Comparison of ENCODE assay signal across 3 cellular contexts in the genomic region with DNA sequence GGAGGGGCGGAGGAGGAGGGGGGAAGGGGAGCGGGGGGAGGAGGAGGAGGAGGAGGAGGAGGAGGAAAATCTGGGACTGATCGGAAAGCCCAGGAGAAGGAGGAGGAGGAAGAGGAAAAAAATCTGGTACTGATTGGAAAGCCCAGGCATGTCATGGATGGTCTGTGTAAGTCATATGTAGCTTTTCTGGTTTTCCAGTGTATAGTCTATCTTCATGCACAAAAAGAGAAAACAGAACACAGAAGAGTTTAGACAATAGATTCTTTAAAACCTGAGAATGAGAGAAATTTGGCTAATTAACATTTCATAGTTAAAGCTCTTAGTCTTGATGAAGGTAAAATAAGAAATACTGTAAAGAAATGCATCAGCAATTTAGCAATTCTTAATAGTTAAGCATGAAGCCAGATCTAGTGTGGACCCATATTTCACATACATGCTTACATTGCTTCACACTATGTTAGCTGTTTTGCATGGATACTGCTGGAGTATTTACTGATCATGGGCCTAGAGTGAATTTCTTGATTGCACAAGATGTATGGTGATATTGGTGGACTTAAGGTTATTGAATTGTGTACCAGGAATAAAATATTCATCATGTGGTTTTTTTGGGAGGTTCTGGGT.
TF ChIP-seq lines count a peak whose summit lies in the region.

No MANE protein-coding gene starts in this region.

TF ChIP-seq in HepG2, 621 proteins besides CTCF, POLR2A, EP300 and RAD21 (continues in another document):
- TF ChIP-seq HOXA7 (CRISPR knock-in tag; IDR thresholded peaks at IDR 0.05) (no peak), NFIC (IDR thresholded peaks at IDR 0.05; ENCODE audit: low read length) (no peak), HNRNPK (IDR thresholded peaks at IDR 0.05; ENCODE audit: low read depth, low read length, poor library complexity, severe bottlenecking) (peak; percentile 70), ZNF878 (CRISPR knock-in tag; IDR thresholded peaks at IDR 0.05) (no peak), ZNF724P (CRISPR knock-in tag; IDR thresholded peaks at IDR 0.05; ENCODE audit: borderline replicate concordance) (peak; percentile 91), MZF1 (CRISPR knock-in tag; IDR thresholded peaks at IDR 0.05; ENCODE audit: borderline replicate concordance) (no peak), FOXA3 (CRISPR knock-in tag; IDR thresholded peaks at IDR 0.05) (no peak)
- TF ChIP-seq, protein P1, sequence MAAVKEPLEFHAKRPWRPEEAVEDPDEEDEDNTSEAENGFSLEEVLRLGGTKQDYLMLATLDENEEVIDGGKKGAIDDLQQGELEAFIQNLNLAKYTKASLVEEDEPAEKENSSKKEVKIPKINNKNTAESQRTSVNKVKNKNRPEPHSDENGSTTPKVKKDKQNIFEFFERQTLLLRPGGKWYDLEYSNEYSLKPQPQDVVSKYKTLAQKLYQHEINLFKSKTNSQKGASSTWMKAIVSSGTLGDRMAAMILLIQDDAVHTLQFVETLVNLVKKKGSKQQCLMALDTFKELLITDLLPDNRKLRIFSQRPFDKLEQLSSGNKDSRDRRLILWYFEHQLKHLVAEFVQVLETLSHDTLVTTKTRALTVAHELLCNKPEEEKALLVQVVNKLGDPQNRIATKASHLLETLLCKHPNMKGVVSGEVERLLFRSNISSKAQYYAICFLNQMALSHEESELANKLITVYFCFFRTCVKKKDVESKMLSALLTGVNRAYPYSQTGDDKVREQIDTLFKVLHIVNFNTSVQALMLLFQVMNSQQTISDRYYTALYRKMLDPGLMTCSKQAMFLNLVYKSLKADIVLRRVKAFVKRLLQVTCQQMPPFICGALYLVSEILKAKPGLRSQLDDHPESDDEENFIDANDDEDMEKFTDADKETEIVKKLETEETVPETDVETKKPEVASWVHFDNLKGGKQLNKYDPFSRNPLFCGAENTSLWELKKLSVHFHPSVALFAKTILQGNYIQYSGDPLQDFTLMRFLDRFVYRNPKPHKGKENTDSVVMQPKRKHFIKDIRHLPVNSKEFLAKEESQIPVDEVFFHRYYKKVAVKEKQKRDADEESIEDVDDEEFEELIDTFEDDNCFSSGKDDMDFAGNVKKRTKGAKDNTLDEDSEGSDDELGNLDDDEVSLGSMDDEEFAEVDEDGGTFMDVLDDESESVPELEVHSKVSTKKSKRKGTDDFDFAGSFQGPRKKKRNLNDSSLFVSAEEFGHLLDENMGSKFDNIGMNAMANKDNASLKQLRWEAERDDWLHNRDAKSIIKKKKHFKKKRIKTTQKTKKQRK (IDR thresholded peaks at IDR 0.05; ENCODE audit: low read length): 0 out of 2 replicates have a peak, but pooled peaks have one; percentile 35

TF ChIP-seq in IMR-90, 13 proteins besides CTCF, POLR2A, EP300 and RAD21:
- TF ChIP-seq CEBPB (IDR thresholded peaks at IDR 0.05; ENCODE audit: low read depth, low read length) (0 out of 2 replicates have a peak, but pooled peaks have one; percentile 8), NFE2L2 (IDR thresholded peaks at IDR 0.05; ENCODE audit: low read depth, low read length) (no peak)

TF ChIP-seq in K562, 482 proteins besides CTCF, POLR2A, EP300 and RAD21:
- TF ChIP-seq TAF9B (IDR thresholded peaks at IDR 0.05; ENCODE audit: partially characterized antibody): no peak
- peak; percentile 15 for TF ChIP-seq ZFP36 (IDR thresholded peaks at IDR 0.05; ENCODE audit: low read depth, low read length, partially characterized antibody)
- TF ChIP-seq BCOR (IDR thresholded peaks at IDR 0.05): no peak
- TF ChIP-seq, protein P2, sequence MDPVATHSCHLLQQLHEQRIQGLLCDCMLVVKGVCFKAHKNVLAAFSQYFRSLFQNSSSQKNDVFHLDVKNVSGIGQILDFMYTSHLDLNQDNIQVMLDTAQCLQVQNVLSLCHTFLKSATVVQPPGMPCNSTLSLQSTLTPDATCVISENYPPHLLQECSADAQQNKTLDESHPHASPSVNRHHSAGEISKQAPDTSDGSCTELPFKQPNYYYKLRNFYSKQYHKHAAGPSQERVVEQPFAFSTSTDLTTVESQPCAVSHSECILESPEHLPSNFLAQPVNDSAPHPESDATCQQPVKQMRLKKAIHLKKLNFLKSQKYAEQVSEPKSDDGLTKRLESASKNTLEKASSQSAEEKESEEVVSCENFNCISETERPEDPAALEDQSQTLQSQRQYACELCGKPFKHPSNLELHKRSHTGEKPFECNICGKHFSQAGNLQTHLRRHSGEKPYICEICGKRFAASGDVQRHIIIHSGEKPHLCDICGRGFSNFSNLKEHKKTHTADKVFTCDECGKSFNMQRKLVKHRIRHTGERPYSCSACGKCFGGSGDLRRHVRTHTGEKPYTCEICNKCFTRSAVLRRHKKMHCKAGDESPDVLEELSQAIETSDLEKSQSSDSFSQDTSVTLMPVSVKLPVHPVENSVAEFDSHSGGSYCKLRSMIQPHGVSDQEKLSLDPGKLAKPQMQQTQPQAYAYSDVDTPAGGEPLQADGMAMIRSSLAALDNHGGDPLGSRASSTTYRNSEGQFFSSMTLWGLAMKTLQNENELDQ (CRISPR knock-in tag; IDR thresholded peaks at IDR 0.05; ENCODE audit: borderline replicate concordance): no peak
- no peak for TF ChIP-seq KDM4B (IDR thresholded peaks at IDR 0.05; ENCODE audit: borderline replicate concordance in 2 of 2, low read depth in 1 of 2)
- no peak for TF ChIP-seq NR2C1 (IDR thresholded peaks at IDR 0.05)
- TF ChIP-seq NR2C1 (tag; IDR thresholded peaks at IDR 0.05): no peak
